11 cellular contexts compared by ENCODE assay signal in genomic region chr1:226733876-226734414, GRCh38. TPM values are rescaled to one million over a fixed set of nuclear protein-coding genes. Genes with fewer than 3 reads are reported as not detected.
DNase-seq lines count a peak whose midpoint lies in the region; ATAC-seq, FAIRE-seq and TF ChIP-seq lines count a peak whose summit lies in the region.
"Had no signal": no experiment of that assay in that cellular context is flagged by ENCODE, and none has a peak within 500 bp of the region (broad histone marks: within the 10 kb centered on the region; RNA-seq: fewer than 3 reads in every experiment).

No MANE protein-coding gene starts in this region.

- H3K36me3 Mint-ChIP-seq in stimulated activated naive CD8-positive, alpha-beta T cell treated with anti-CD3 and anti-CD28 coated beads, Interleukin-15, Interleukin-2, amounts not matched to agents 100 ng/mL and 50 ng/mL, for 24 hours (ENCODE audit: low read depth), result peaks cover 54% of the 10 kb centered on the region
- peaks cover 14 to 60% (median 53%) of the 10 kb centered on the region in 5 donors for H3K36me3 Mint-ChIP-seq in naive thymus-derived CD4-positive, alpha-beta T cell

- H3K9me3 ChIP-seq in GM12878 (replicated peaks; ENCODE audit: control insufficient read depth, insufficient read depth, low read length) (no peaks in the 10 kb centered on the region), vagina (no peaks in the 10 kb centered on the region)
- H3K9me3 ChIP-seq in naive thymus-derived CD4-positive, alpha-beta T cell (ENCODE audit: control insufficient read depth in 2 of 3, low read length in 3 of 3), result no peaks in the 10 kb centered on the region
- H3K9me3 ChIP-seq: neutrophil had no signal

- no peak for ATAC-seq in stimulated activated naive CD8-positive, alpha-beta T cell treated with anti-CD3 and anti-CD28 coated beads, Interleukin-15, Interleukin-2, amounts not matched to agents 100 U/mL and 50 U/mL, for 24 hours
- ATAC-seq in GM12878 (no peak), GM19023 (IDR thresholded peaks at IDR 0.05; ENCODE audit: unreplicated experiment) (no peak), GM19351 (IDR thresholded peaks at IDR 0.05; ENCODE audit: unreplicated experiment) (no peak)
- no peak for ATAC-seq in naive thymus-derived CD4-positive, alpha-beta T cell

- no peak for DNase-seq in stimulated activated naive CD8-positive, alpha-beta T cell treated with anti-CD3 and anti-CD28 coated beads, Interleukin-15, Interleukin-2, amounts not matched to agents 100 U/mL and 50 U/mL, for 24 hours
- DNase-seq in GM12878 (ENCODE audit: low read depth, low spot score) (no peak), vagina (ENCODE audit: extremely low spot score in 2 of 2) (no peak), LoVo (ENCODE audit: low spot score) (no peak)
- DNase-seq in naive thymus-derived CD4-positive, alpha-beta T cell, result peak in 1 of 9 donors; percentile 10
- DNase-seq: NCI-H1092 had no signal

- CTCF ChIA-PET in GM12878 (lab: Yijun Ruan, JAX), result interaction anchor here (0.7 to 2.5 kb wide), 8 partner anchors 22 to 108 kb away, joined by 3 to 8 read pairs (median 4); no protein-coding TSS in a partner anchor
- CTCF ChIA-PET in naive thymus-derived CD4-positive, alpha-beta T cell (lab: Charles Lee), result interaction anchor here (0.7 to 2.0 kb wide), 10 partner anchors 18 to 108 kb away, joined by 3 to 7 read pairs (median 3); no protein-coding TSS in a partner anchor

- 68% methylated on average over 5 of the region's 5 CpGs for WGBS in GM12878 (ENCODE audit: insufficient coverage, insufficient replicate concordance, low lambda C conversion rate, missing lambda C conversion rate)

- peak overlapping the region; percentile 94 for H3K4me2 ChIP-seq in GM12878 (ENCODE audit: control insufficient read depth, insufficient read depth)

- H3K27me3 Mint-ChIP-seq in stimulated activated naive CD8-positive, alpha-beta T cell treated with anti-CD3 and anti-CD28 coated beads, Interleukin-15, Interleukin-2, amounts not matched to agents 100 ng/mL and 50 ng/mL, for 24 hours, result no peaks in the 10 kb centered on the region
- H3K27me3 Mint-ChIP-seq in naive thymus-derived CD4-positive, alpha-beta T cell, result no peaks in the 10 kb centered on the region

- peaks cover 70% of the 10 kb centered on the region for H3K4me1 Mint-ChIP-seq in stimulated activated naive CD8-positive, alpha-beta T cell treated with anti-CD3 and anti-CD28 coated beads, Interleukin-15, Interleukin-2, amounts not matched to agents 100 ng/mL and 50 ng/mL, for 24 hours (ENCODE audit: low read depth)
- peaks cover 28 to 69% (median 41%) of the 10 kb centered on the region in 7 donors for H3K4me1 Mint-ChIP-seq in naive thymus-derived CD4-positive, alpha-beta T cell

- H3K4me1 ChIP-seq in GM12878 (ENCODE audit: control insufficient read depth, insufficient read depth, low read length), result peaks cover 26% of the 10 kb centered on the region
- peaks cover 16 to 38% of the 10 kb centered on the region in 2 donors for H3K4me1 ChIP-seq in naive thymus-derived CD4-positive, alpha-beta T cell (ENCODE audit: control insufficient read depth in 2 of 2, insufficient read depth in 2 of 2, low read length in 2 of 2)
- peaks cover 83% of the 10 kb centered on the region for H3K4me1 ChIP-seq in vagina

- intact Hi-C loops in GM12878 (cut with micrococcal nuclease; ENCODE audit: unreplicated experiment), result loop anchor here (2.0 to 10.0 kb wide), 3 partner anchors 21 to 329 kb away; partner anchors contain the start of gene PARP1
- intact Hi-C loops in naive thymus-derived CD4-positive, alpha-beta T cell (cut with micrococcal nuclease), result loop anchor here (1.0 to 10.0 kb wide), 5 partner anchors 10 to 1351 kb away; partner anchors contain the start of genes ARF1 (in 1 of the 2) and H3-3A (in 1 of the 2)
- intact Hi-C loops in vagina (cut with DNase I), result loop anchor here (10.0 kb wide), 1 partner anchor 99 kb away; no protein-coding TSS in a partner anchor

- TF ChIP-seq CTCF in GM12878 (IDR thresholded peaks at IDR 0.05 in 2 of 3, conservative IDR thresholded peaks at IDR 0.05 in 1 of 3; ENCODE audit: control insufficient read depth in 2 of 3, extremely low read depth in 1 of 3, insufficient read depth in 1 of 3, low read depth in 3 of 3, low read length in 3 of 3), result no peak
- TF ChIP-seq CTCF in vagina (IDR thresholded peaks at IDR 0.05), result no peak

- peak overlapping the region; percentile 76 for H3K9ac ChIP-seq in GM12878 (ENCODE audit: control insufficient read depth, insufficient read depth, low read length)

- no peak overlapping the region for H2AFZ ChIP-seq in GM12878 (ENCODE audit: control insufficient read depth, low read depth, low read length)

- RAD21 ChIA-PET in GM12878 (lab: Charles Lee; ENCODE audit: unreplicated experiment), result interaction anchor here (0.8 to 3.5 kb wide), 15 partner anchors 22 to 149 kb away, joined by 3 to 16 read pairs (median 3); no protein-coding TSS in a partner anchor

- POLR2A ChIA-PET in GM12878 (lab: Charles Lee), result interaction anchor here (0.9 to 1.7 kb wide), 8 partner anchors 19 to 92 kb away, joined by 3 to 6 read pairs (median 4); no protein-coding TSS in a partner anchor
- POLR2A ChIA-PET in naive thymus-derived CD4-positive, alpha-beta T cell (lab: Charles Lee), result interaction anchor here (0.7 to 3.1 kb wide), 23 partner anchors 8 to 326 kb away, joined by 3 to 24 read pairs (median 4); partner anchors contain the start of gene PARP1

- SMC1A ChIA-PET in GM12878 (lab: Charles Lee; ENCODE audit: uncharacterized antibody, unreplicated experiment), result interaction anchor here (0.8 to 2.0 kb wide), 19 partner anchors 8 to 100 kb away, joined by 3 to 11 read pairs (median 4); no protein-coding TSS in a partner anchor

- in situ Hi-C loops in GM12878 (cut with MboI), result loop anchor here (10.0 kb wide), 1 partner anchor 91 kb away; no protein-coding TSS in a partner anchor

- peak overlapping the region; percentile 98 for H3K4me3 ChIP-seq in GM12878
- peak overlapping the region; percentile 99 for H3K4me3 ChIP-seq in naive thymus-derived CD4-positive, alpha-beta T cell (ENCODE audit: low read length)
- H3K4me3 ChIP-seq in vagina, result peak overlapping the region; percentile 87 to 99
- H3K4me3 ChIP-seq: cardiac muscle cell had no signal

- no peaks in the 10 kb centered on the region for H3K9me3 Mint-ChIP-seq in stimulated activated naive CD8-positive, alpha-beta T cell treated with anti-CD3 and anti-CD28 coated beads, Interleukin-15, Interleukin-2, amounts not matched to agents 100 ng/mL and 50 ng/mL, for 24 hours
- peaks cover 0 to 6% (median 0%) of the 10 kb centered on the region in 11 donors for H3K9me3 Mint-ChIP-seq in naive thymus-derived CD4-positive, alpha-beta T cell

- H3K27ac ChIP-seq in GM12878 (ENCODE audit: control insufficient read depth, insufficient read depth), result peak overlapping the region; percentile 76
- H3K27ac ChIP-seq in naive thymus-derived CD4-positive, alpha-beta T cell (ENCODE audit: low read depth, low read length), result peak overlapping the region; percentile 92
- H3K27ac ChIP-seq in vagina, result peak overlapping the region; percentile 97
- H3K27ac ChIP-seq: cardiac muscle cell had no signal

- peak overlapping the region; percentile 99 for H3K4me3 Mint-ChIP-seq in stimulated activated naive CD8-positive, alpha-beta T cell treated with anti-CD3 and anti-CD28 coated beads, Interleukin-15, Interleukin-2, amounts not matched to agents 100 ng/mL and 50 ng/mL, for 24 hours
- H3K4me3 Mint-ChIP-seq in naive thymus-derived CD4-positive, alpha-beta T cell, result peak overlapping the region; percentile 89 to 99 (median 92)

- TF ChIP-seq POLR2A in GM12878 (IDR thresholded peaks at IDR 0.05; ENCODE audit: low read depth, low read length), result no peak
- no peak for TF ChIP-seq POLR2A in vagina (IDR thresholded peaks at IDR 0.05)

- H3K27me3 ChIP-seq in GM12878 (replicated peaks in 1 of 2; ENCODE audit: control insufficient read depth in 2 of 2, insufficient read depth in 2 of 2, low read length in 1 of 2) (no peaks in the 10 kb centered on the region), vagina (no peaks in the 10 kb centered on the region)
- no peaks in the 10 kb centered on the region for H3K27me3 ChIP-seq in naive thymus-derived CD4-positive, alpha-beta T cell (ENCODE audit: control insufficient read depth in 2 of 2, insufficient read depth in 2 of 2, low read length in 2 of 2)
- H3K27me3 ChIP-seq: neutrophil had no signal

- peaks cover 97% of the 10 kb centered on the region for H3K79me2 ChIP-seq in GM12878 (ENCODE audit: control insufficient read depth, insufficient read depth, low read length)

- TF ChIP-seq RAD21 in GM12878 (IDR thresholded peaks at IDR 0.05; ENCODE audit: insufficient read depth, low read depth, low read length), result no peak

- no peak for TF ChIP-seq EP300 in GM12878 (IDR thresholded peaks at IDR 0.05; ENCODE audit: borderline replicate concordance in 1 of 2, control insufficient read depth in 1 of 2, low read depth in 2 of 2, low read length in 2 of 2)

- peak overlapping the region; percentile 95 for H3K27ac Mint-ChIP-seq in stimulated activated naive CD8-positive, alpha-beta T cell treated with anti-CD3 and anti-CD28 coated beads, Interleukin-15, Interleukin-2, amounts not matched to agents 100 ng/mL and 50 ng/mL, for 24 hours
- H3K27ac Mint-ChIP-seq in naive thymus-derived CD4-positive, alpha-beta T cell, result peak overlapping the region; percentile 69 to 97 (median 94)

- H3K36me3 ChIP-seq in GM12878 (ENCODE audit: control insufficient read depth in 2 of 2, insufficient read depth in 2 of 2, low read length in 1 of 2) (peaks cover 0 to 24% of the 10 kb centered on the region in 2 experiments; a peak in 3 of 4 replicates), vagina (peaks cover 0 to 12% of the 10 kb centered on the region in 2 donors)
- peaks cover 0 to 60% (median 29%) of the 10 kb centered on the region in 3 experiments for H3K36me3 ChIP-seq in naive thymus-derived CD4-positive, alpha-beta T cell (ENCODE audit: control insufficient read depth in 2 of 3, insufficient read depth in 3 of 3, low read length in 3 of 3)
- H3K36me3 ChIP-seq: cardiac muscle cell had no signal

- BruUV-seq in GM12878 (replicated peaks; lab: Mats Ljungman, UMichigan), result TSS peak; percentile 92

- no peaks in the 10 kb centered on the region; the same call in 1 of the 2 replicates for H4K20me1 ChIP-seq in GM12878 (ENCODE audit: control insufficient read depth, insufficient read depth)

- FAIRE-seq in GM12878 (lab: Jason Lieb, UNC), result no peak

RNA-seq across cellular contexts. Expression of gene ITPKB, which starts 5.1 kb away (rescaled TPM):
- total RNA-seq in GM12878 (2013; cell fraction: nucleolus; rRNA removed), result 128 and 140 TPM in 2 replicates
- total RNA-seq in GM12878 (2014; rRNA removed) (16.5 and 17.5 TPM in 2 replicates), GM12878 (2014; rRNA removed; fragmentation: Illumina TruSeq; extraction: Trizol) (14.2 and 14.6 TPM in 2 replicates), GM12878 (2021) (34.4 and 38.7 TPM in 2 replicates), vagina (31.7 TPM)
- 4.5 TPM for polyA plus RNA-seq in GM12878 (2011; ENCODE audit: low read depth)
- polyA plus RNA-seq in GM12878 (2011; rRNA removed) (8.8 and 11.6 TPM in 2 replicates), GM12878 (2014; fragmentation: Illumina TruSeq; extraction: Trizol) (8.8 and 14.7 TPM in 2 replicates), GM12878 (2014; fragmentation: Nextera tagmentation; extraction: Ambion mirVana) (1 to 10 TPM; 1.3 TPM), GM12878 (2014; rRNA removed) (20.3 and 20.9 TPM in 2 replicates), GM12878 (2016; fragmentation: Nextera tagmentation; extraction: Ambion mirVana) (1 to 10 TPM; 2.2 to 5.2 TPM)
- polyA plus RNA-seq in GM12878 (2011; cell fraction: cytosol; rRNA removed), result 12.4 and 12.8 TPM in 2 replicates
- 20.1 and 27.3 TPM in 2 replicates for polyA plus RNA-seq in GM12878 (2011; cell fraction: nucleus; rRNA removed)
- polyA plus RNA-seq in GM12878 (2012), result 10.6 and 14.4 TPM in 2 replicates
- 18.1 and 33.2 TPM in 2 replicates for polyA minus RNA-seq in GM12878 (2011; rRNA and poly(A)+ RNA removed)
- 11.4 and 12.6 TPM in 2 replicates for polyA minus RNA-seq in GM12878 (2011; cell fraction: cytosol; rRNA and poly(A)+ RNA removed)
- 28.3 and 47.7 TPM in 2 replicates for polyA minus RNA-seq in GM12878 (2011; cell fraction: nucleus; rRNA and poly(A)+ RNA removed)
- total RNA-seq in naive thymus-derived CD4-positive, alpha-beta T cell, result 100 to 1,000 TPM in 4 of 5 experiments, 10 to 100 TPM in 1; 51.7 to 429 (median 199) TPM
- polyA plus RNA-seq in naive thymus-derived CD4-positive, alpha-beta T cell, result 10 to 100 TPM; 81.0 to 86.8 TPM
